Comparison of ENCODE assay signal across 1 cellular context in the genomic region with DNA sequence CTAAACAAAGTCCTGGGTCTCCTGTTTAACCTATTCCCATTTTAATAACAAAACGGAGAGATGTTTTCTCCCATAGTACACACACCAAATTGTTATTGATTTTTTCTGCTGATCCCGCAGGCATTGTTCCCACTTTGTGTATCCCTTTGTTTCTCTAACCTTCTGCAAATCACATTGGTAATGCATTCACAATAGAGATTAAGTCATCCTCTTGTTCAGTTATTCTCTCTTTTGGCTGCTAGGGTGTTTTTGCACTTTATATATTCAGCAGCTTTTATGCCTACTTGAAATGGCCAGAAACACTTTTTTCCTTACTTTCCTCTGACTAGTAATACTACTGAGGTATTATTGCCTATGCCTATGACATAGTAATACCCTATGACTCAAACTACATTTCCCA.
TF ChIP-seq lines count a peak whose summit lies in the region.

No MANE protein-coding gene starts in this region.

TF ChIP-seq in GM23338, 12 proteins besides CTCF, POLR2A, EP300 and RAD21 (continued from another document):
- TF ChIP-seq, protein P1, sequence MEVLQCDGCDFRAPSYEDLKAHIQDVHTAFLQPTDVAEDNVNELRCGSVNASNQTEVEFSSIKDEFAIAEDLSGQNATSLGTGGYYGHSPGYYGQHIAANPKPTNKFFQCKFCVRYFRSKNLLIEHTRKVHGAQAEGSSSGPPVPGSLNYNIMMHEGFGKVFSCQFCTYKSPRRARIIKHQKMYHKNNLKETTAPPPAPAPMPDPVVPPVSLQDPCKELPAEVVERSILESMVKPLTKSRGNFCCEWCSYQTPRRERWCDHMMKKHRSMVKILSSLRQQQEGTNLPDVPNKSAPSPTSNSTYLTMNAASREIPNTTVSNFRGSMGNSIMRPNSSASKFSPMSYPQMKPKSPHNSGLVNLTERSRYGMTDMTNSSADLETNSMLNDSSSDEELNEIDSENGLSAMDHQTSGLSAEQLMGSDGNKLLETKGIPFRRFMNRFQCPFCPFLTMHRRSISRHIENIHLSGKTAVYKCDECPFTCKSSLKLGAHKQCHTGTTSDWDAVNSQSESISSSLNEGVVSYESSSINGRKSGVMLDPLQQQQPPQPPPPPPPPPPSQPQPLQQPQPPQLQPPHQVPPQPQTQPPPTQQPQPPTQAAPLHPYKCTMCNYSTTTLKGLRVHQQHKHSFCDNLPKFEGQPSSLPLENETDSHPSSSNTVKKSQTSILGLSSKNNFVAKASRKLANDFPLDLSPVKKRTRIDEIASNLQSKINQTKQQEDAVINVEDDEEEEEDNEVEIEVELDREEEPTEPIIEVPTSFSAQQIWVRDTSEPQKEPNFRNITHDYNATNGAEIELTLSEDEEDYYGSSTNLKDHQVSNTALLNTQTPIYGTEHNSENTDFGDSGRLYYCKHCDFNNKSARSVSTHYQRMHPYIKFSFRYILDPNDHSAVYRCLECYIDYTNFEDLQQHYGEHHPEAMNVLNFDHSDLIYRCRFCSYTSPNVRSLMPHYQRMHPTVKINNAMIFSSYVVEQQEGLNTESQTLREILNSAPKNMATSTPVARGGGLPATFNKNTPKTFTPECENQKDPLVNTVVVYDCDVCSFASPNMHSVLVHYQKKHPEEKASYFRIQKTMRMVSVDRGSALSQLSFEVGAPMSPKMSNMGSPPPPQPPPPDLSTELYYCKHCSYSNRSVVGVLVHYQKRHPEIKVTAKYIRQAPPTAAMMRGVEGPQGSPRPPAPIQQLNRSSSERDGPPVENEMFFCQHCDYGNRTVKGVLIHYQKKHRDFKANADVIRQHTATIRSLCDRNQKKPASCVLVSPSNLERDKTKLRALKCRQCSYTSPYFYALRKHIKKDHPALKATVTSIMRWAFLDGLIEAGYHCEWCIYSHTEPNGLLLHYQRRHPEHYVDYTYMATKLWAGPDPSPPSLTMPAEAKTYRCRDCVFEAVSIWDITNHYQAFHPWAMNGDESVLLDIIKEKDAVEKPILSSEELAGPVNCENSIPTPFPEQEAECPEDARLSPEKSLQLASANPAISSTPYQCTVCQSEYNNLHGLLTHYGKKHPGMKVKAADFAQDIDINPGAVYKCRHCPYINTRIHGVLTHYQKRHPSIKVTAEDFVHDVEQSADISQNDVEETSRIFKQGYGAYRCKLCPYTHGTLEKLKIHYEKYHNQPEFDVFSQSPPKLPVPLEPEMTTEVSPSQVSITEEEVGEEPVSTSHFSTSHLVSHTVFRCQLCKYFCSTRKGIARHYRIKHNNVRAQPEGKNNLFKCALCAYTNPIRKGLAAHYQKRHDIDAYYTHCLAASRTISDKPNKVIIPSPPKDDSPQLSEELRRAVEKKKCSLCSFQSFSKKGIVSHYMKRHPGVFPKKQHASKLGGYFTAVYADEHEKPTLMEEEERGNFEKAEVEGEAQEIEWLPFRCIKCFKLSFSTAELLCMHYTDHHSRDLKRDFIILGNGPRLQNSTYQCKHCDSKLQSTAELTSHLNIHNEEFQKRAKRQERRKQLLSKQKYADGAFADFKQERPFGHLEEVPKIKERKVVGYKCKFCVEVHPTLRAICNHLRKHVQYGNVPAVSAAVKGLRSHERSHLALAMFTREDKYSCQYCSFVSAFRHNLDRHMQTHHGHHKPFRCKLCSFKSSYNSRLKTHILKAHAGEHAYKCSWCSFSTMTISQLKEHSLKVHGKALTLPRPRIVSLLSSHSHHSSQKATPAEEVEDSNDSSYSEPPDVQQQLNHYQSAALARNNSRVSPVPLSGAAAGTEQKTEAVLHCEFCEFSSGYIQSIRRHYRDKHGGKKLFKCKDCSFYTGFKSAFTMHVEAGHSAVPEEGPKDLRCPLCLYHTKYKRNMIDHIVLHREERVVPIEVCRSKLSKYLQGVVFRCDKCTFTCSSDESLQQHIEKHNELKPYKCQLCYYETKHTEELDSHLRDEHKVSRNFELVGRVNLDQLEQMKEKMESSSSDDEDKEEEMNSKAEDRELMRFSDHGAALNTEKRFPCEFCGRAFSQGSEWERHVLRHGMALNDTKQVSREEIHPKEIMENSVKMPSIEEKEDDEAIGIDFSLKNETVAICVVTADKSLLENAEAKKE (CRISPR knock-in tag; IDR thresholded peaks at IDR 0.05): no peak
- TF ChIP-seq EZH2 (IDR thresholded peaks at IDR 0.05; ENCODE audit: low read depth, unreplicated experiment) (no peak), ZNF331 (CRISPR knock-in tag; IDR thresholded peaks at IDR 0.05; ENCODE audit: low read depth) (no peak)
